Comparison of ENCODE assay signal across 28 cellular contexts in the genomic region with DNA sequence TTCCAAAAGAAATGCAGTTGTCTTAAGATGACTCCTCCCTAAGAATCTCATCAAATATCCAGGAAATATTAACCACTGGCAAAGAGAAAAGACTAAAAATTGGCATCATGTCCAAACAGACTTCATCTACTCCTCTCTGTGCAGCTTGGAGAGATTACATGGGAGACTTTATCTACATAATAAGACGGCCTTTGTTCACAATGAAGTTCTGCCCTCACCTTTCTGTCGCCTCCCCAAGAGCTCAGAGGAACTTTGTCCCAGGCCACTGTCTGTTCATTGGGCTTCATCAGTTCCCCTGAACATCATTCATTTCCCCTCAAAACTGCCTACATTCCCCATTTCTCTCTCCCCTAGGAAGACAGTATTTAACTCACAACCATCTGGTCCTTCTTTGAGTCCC.
"Had no signal": no experiment of that assay in that cellular context is flagged by ENCODE, and none has a peak within 500 bp of the region (broad histone marks: within the 10 kb centered on the region; RNA-seq: fewer than 3 reads in every experiment).

No MANE protein-coding gene starts in this region.

- H3K27me3 ChIP-seq: dorsolateral prefrontal cortex, esophagus squamous epithelium, stomach, thyroid gland, upper lobe of left lung had no signal

- H3K4me1 Mint-ChIP-seq: endodermal cell, nephron progenitor cell had no signal

- H3K36me3 ChIP-seq: esophagus squamous epithelium, lower lobe of right lung, thyroid gland, upper lobe of left lung had no signal

- H3K27ac ChIP-seq: coronary artery, dorsolateral prefrontal cortex, esophagus squamous epithelium, lower lobe of right lung, parathyroid adenoma, stomach, thyroid gland had no signal

- H2AFZ ChIP-seq: parathyroid adenoma had no signal

- H3K9me3 Mint-ChIP-seq: central memory CD8-positive, alpha-beta T cell; naive thymus-derived CD8-positive, alpha-beta T cell had no signal

- H3K27ac Mint-ChIP-seq: endodermal cell, nephron progenitor cell, progenitor cell of endocrine pancreas had no signal

- H3K9me3 ChIP-seq: esophagus squamous epithelium, lower lobe of right lung, stomach, thyroid gland, upper lobe of left lung had no signal

- H3K4me2 ChIP-seq: smooth muscle cell had no signal

- ATAC-seq: left ventricle myocardium superior; lower lobe of right lung; naive thymus-derived CD8-positive, alpha-beta T cell; sciatic nerve had no signal

- FAIRE-seq: endothelial cell of umbilical vein, frontal cortex, keratinocyte, urothelium cell line had no signal

- H3K4me1 ChIP-seq: esophagus squamous epithelium, lower lobe of right lung, parathyroid adenoma, stomach, thyroid gland had no signal

- H3K9ac ChIP-seq: parathyroid adenoma had no signal

- DNase-seq: dorsolateral prefrontal cortex; effector CD4-positive, alpha-beta T cell; endodermal cell; esophagus squamous epithelium; hypothalamus; left ventricle myocardium superior; lower lobe of right lung; naive thymus-derived CD8-positive, alpha-beta T cell; nephron progenitor cell; occipital lobe; stimulated activated CD4-positive, alpha-beta T cell treated with anti-CD3 and anti-CD28 coated beads, Interleukin-12 subunit alpha, Interleukin-12 subunit beta, amount 100 ng/mL, for 4 hours; stimulated activated CD4-positive, alpha-beta T cell treated with anti-CD3 and anti-CD28 coated beads, Interleukin-1b, Interleukin-23, amount 100 ng/mL, for 48 hours; stimulated activated CD4-positive, alpha-beta T cell treated with anti-CD3 and anti-CD28 coated beads, Interleukin-4, amount 100 ng/mL, for 1 hour; stimulated activated CD8-positive, alpha-beta memory T cell treated with anti-CD3 and anti-CD28 coated beads, Interleukin-4, amount 100 ng/mL, for 48 hours; stimulated activated naive CD4-positive, alpha-beta T cell; stomach; thyroid gland; upper lobe of left lung had no signal

- H3K27me3 Mint-ChIP-seq: central memory CD8-positive, alpha-beta T cell; naive thymus-derived CD8-positive, alpha-beta T cell; progenitor cell of endocrine pancreas had no signal

- H3K4me3 ChIP-seq: coronary artery, dorsolateral prefrontal cortex, esophagus squamous epithelium, lower lobe of right lung, smooth muscle cell, stomach, thyroid gland, upper lobe of left lung had no signal

- H3K4me3 Mint-ChIP-seq: central memory CD8-positive, alpha-beta T cell; endodermal cell; naive thymus-derived CD8-positive, alpha-beta T cell; nephron progenitor cell had no signal

- H3K79me2 ChIP-seq: parathyroid adenoma had no signal
